9 cellular contexts compared by ENCODE assay signal in the genomic region with DNA sequence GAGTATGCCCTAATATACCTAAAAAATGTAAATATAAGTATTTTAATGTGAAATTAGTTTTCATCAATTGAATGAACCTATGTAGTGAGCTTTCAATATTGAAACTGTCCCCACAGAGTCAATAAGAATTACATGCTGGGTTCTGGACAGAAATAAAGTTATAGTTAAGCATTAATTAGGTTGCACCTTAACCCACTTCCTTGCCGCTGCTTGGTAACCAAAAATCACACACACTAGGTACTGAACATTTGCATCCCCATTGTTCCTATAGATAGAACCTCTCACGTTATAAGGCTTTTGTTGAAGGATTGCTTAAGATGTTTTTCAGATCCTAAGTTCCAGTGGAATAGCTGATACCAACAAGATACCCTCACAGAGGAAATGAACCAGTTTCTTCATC.
"Had no signal": no experiment of that assay in that cellular context is flagged by ENCODE, and none has a peak within 500 bp of the region (broad histone marks: within the 10 kb centered on the region; RNA-seq: fewer than 3 reads in every experiment).

No MANE protein-coding gene starts in this region.

- H3K36me3 ChIP-seq: HAP-1 had no signal

- H3K27ac ChIP-seq: HL-60, KMS-11 had no signal

- FAIRE-seq: HepG2 had no signal

- H3K9me3 ChIP-seq: HAP-1 had no signal

- DNase-seq: GOT3, H7, Karpas-422, KBM-7 had no signal

- H3K4me3 Mint-ChIP-seq: IgD-negative memory B cell had no signal

- ATAC-seq: HepG2 had no signal

- H3K27ac Mint-ChIP-seq: IgD-negative memory B cell had no signal

- H3K27me3 Mint-ChIP-seq: IgD-negative memory B cell had no signal

- H3K36me3 Mint-ChIP-seq: IgD-negative memory B cell had no signal

- H3K4me2 ChIP-seq: KMS-11 had no signal

- H3K4me3 ChIP-seq: HAP-1 had no signal
